15 cellular contexts compared by ENCODE assay signal in genomic region chr1:159898527-159898926, GRCh38.
"Had no signal": no experiment of that assay in that cellular context is flagged by ENCODE, and none has a peak within 500 bp of the region (broad histone marks: within the 10 kb centered on the region; RNA-seq: fewer than 3 reads in every experiment).

No MANE protein-coding gene starts in this region.

- H3K4me3 ChIP-seq: thyroid gland had no signal

- ATAC-seq: activated naive CD8-positive, alpha-beta T cell treated with anti-CD3 and anti-CD28 coated beads, Interleukin-2, amount 50 U/mL, for 24 hours; activated T-helper 17 cell treated with anti-CD3 and anti-CD28 coated beads, Interleukin-2, amount 50 U/mL, for 72 hours; effector memory CD8-positive, alpha-beta T cell; sciatic nerve had no signal

- H3K27me3 ChIP-seq: thyroid gland had no signal

- H3K36me3 ChIP-seq: thyroid gland had no signal

- H3K9me3 ChIP-seq: thyroid gland had no signal

- H3K27ac ChIP-seq: epithelial cell of prostate, thyroid gland, VCaP had no signal

- DNase-seq: activated CD4-positive, alpha-beta T cell treated with anti-CD3 and anti-CD28 coated beads for 1 hour; activated CD4-positive, alpha-beta T cell treated with anti-CD3 and anti-CD28 coated beads, Interleukin-2, amount 50 U/mL, for 48 hours; activated naive CD4-positive, alpha-beta T cell treated with Interleukin-2 at 50 U/mL for 16 hours; activated naive CD8-positive, alpha-beta T cell treated with anti-CD3 and anti-CD28 coated beads, Interleukin-2, amount 50 U/mL, for 24 hours; aorta; cortex of kidney; effector memory CD8-positive, alpha-beta T cell; head of caudate nucleus; kidney glomerular epithelial cell; stimulated activated CD4-positive, alpha-beta T cell treated with anti-CD3 and anti-CD28 coated beads, Interleukin-1b, Interleukin-23, amount 100 ng/mL, for 48 hours; thyroid gland had no signal
